ENCODE assay signal across 18 cellular contexts in the genomic region with DNA sequence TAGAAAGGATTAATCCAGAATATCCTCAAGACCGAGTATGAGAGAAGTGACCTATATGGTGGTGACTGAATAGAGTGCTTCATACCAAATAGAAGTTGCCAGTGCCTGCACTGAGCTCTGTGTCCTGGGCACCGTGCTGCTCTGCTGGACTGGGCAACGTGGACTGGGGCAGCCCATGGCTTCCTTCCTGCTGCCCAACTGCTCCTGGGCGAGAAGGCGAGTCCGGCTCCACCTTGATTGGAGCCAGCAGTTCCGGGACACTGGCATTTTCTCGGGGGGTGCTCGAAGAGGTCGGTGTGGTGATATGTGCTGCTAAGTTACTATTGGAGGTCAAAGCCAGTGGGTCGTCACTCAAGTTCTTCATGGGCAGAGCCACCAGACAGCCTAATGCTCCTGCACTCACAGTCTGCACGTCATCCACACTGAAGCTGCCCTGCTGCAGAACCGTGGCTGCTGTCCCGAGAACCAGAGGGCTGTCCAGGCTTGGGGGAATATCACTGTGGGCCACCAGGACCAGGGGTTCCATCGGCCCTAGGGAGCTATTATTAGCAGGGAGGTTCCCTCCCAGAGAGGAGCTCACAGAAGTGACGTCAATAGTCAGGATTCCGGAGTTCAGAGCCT. TPM values are rescaled to one million over a fixed set of nuclear protein-coding genes. Genes with fewer than 3 reads are reported as not detected.
A peak's percentile ranks its signal among the peaks of the same experiment; 100 is the strongest.
DNase-seq lines count a peak whose midpoint lies in the region; ATAC-seq and TF ChIP-seq lines count a peak whose summit lies in the region.
"Had no signal": no experiment of that assay in that cellular context is flagged by ENCODE, and none has a peak within 500 bp of the region (broad histone marks: within the 10 kb centered on the region; RNA-seq: fewer than 3 reads in every experiment).

No MANE protein-coding gene starts in this region.

- H3K27me3 ChIP-seq in left ventricle myocardium inferior (ENCODE audit: low read depth) (no peaks in the 10 kb centered on the region), trophoblast cell (ENCODE audit: insufficient read depth, low read length) (no peaks in the 10 kb centered on the region), upper lobe of right lung (no peaks in the 10 kb centered on the region)

- intact Hi-C loops in left ventricle myocardium inferior (cut with micrococcal nuclease) (no loop called here), upper lobe of right lung (cut with DNase I) (no loop called here)

- peaks cover 100% of the 10 kb centered on the region for H3K36me3 ChIP-seq in left ventricle myocardium inferior
- peaks cover 57 to 71% of the 10 kb centered on the region in 2 experiments for H3K36me3 ChIP-seq in trophoblast cell (ENCODE audit: control insufficient read depth in 1 of 2, insufficient read depth in 2 of 2, low read length in 2 of 2)
- H3K36me3 ChIP-seq in upper lobe of right lung, result peaks cover 100% of the 10 kb centered on the region

- H2BK120ac ChIP-seq in trophoblast cell (ENCODE audit: insufficient read depth, low read length, poor library complexity), result no peak overlapping the region

- H3K9ac ChIP-seq in trophoblast cell (ENCODE audit: low read length), result no peak overlapping the region

- peak overlapping the region; percentile 44 for H3K27ac Mint-ChIP-seq in activated T-cell treated with anti-CD3 and anti-CD28 coated beads, Interleukin-2, amount 50 U/mL, for 24 hours
- H3K27ac Mint-ChIP-seq in activated naive CD8-positive, alpha-beta T cell treated with anti-CD3 and anti-CD28 coated beads, Interleukin-2, amount 50 U/mL, for 24 hours, result no peak overlapping the region
- H3K27ac Mint-ChIP-seq: H9 had no signal

- no peak overlapping the region for H3K23ac ChIP-seq in trophoblast cell (ENCODE audit: low read length)

- no peak overlapping the region for H2BK12ac ChIP-seq in trophoblast cell (ENCODE audit: low read length)

- no peak overlapping the region for H3K4me3 ChIP-seq in left ventricle myocardium inferior
- peak overlapping the region; percentile 23 for H3K4me3 ChIP-seq in trophoblast cell (ENCODE audit: low read depth, low read length)
- H3K4me3 ChIP-seq in upper lobe of right lung, result no peak overlapping the region
- H3K4me3 ChIP-seq: A549 had no signal

- H3K9me3 ChIP-seq in left ventricle myocardium inferior (replicated peaks) (no peaks in the 10 kb centered on the region), trophoblast cell (ENCODE audit: insufficient read depth, low read depth, low read length) (no peaks in the 10 kb centered on the region), upper lobe of right lung (no peaks in the 10 kb centered on the region)
- H3K9me3 ChIP-seq: A549 had no signal

- DNase-seq in activated T-cell treated with anti-CD3 and anti-CD28 coated beads, Interleukin-2, amount 50 U/mL, for 24 hours, result peak; percentile 15
- DNase-seq in activated T-cell treated with anti-CD3 and anti-CD28 coated beads, Interleukin-2, amount 50 U/mL, for 4 hours, result no peak
- DNase-seq in left ventricle myocardium inferior, result no peak
- no peak for DNase-seq in trophoblast cell
- DNase-seq in upper lobe of right lung, result peak; percentile 46
- no peak for DNase-seq in midbrain (lab: John Stamatoyannopoulos, UW)
- no peak for DNase-seq in activated naive CD8-positive, alpha-beta T cell treated with anti-CD3 and anti-CD28 coated beads, Interleukin-2, amount 50 U/mL, for 24 hours
- no peak for DNase-seq in kidney tubule cell (ENCODE audit: low spot score)
- DNase-seq: H9; KG1; NCI-H1092; NCI-H1694; NCI-H345; NCI-H69; NK-92 treated with Interleukin-12 subunit alpha and Interleukin-12 subunit beta, amount 100 ng/mL, for 24 hours; OCI-M1 had no signal

- no peak overlapping the region for H2BK5ac ChIP-seq in trophoblast cell (ENCODE audit: low read depth, low read length, poor library complexity)

- H3K79me2 ChIP-seq in trophoblast cell (ENCODE audit: control insufficient read depth, insufficient read depth, low read length, poor library complexity), result no peaks in the 10 kb centered on the region

- H3K4me2 ChIP-seq in trophoblast cell (ENCODE audit: low read length), result no peak overlapping the region
- H3K4me2 ChIP-seq: A549 had no signal

- H3K18ac ChIP-seq in trophoblast cell (ENCODE audit: low read length), result no peak overlapping the region

- no peak for ATAC-seq in activated T-cell treated with anti-CD3 and anti-CD28 coated beads, Interleukin-2, amount 50 U/mL, for 4 hours
- ATAC-seq in upper lobe of right lung, result no peak
- ATAC-seq in activated naive CD8-positive, alpha-beta T cell treated with anti-CD3 and anti-CD28 coated beads, Interleukin-2, amount 50 U/mL, for 24 hours, result no peak
- ATAC-seq: A549 had no signal

- H4K91ac ChIP-seq in trophoblast cell (ENCODE audit: low read depth, low read length), result no peak overlapping the region

- H3K4me3 Mint-ChIP-seq in activated T-cell treated with anti-CD3 and anti-CD28 coated beads, Interleukin-2, amount 50 U/mL, for 24 hours, result no peak overlapping the region
- no peak overlapping the region for H3K4me3 Mint-ChIP-seq in activated T-cell treated with anti-CD3 and anti-CD28 coated beads, Interleukin-2, amount 50 U/mL, for 4 hours
- no peak overlapping the region for H3K4me3 Mint-ChIP-seq in activated naive CD8-positive, alpha-beta T cell treated with anti-CD3 and anti-CD28 coated beads, Interleukin-2, amount 50 U/mL, for 24 hours
- H3K4me3 Mint-ChIP-seq: H9 had no signal

- H3K4me1 ChIP-seq in left ventricle myocardium inferior, result peaks cover 29% of the 10 kb centered on the region
- H3K4me1 ChIP-seq in trophoblast cell (ENCODE audit: control insufficient read depth in 1 of 2, insufficient read depth in 2 of 2, low read length in 2 of 2), result no peaks in the 10 kb centered on the region
- H3K4me1 ChIP-seq in upper lobe of right lung, result peaks cover 9% of the 10 kb centered on the region
- H3K4me1 ChIP-seq: A549 had no signal

- no peaks in the 10 kb centered on the region for H3K9me3 Mint-ChIP-seq in activated T-cell treated with anti-CD3 and anti-CD28 coated beads, Interleukin-2, amount 50 U/mL, for 24 hours
- H3K9me3 Mint-ChIP-seq in activated T-cell treated with anti-CD3 and anti-CD28 coated beads, Interleukin-2, amount 50 U/mL, for 4 hours, result no peaks in the 10 kb centered on the region
- H3K9me3 Mint-ChIP-seq in activated naive CD8-positive, alpha-beta T cell treated with anti-CD3 and anti-CD28 coated beads, Interleukin-2, amount 50 U/mL, for 24 hours, result no peaks in the 10 kb centered on the region
- H3K9me3 Mint-ChIP-seq: H9 had no signal

- no peak overlapping the region for H3K14ac ChIP-seq in trophoblast cell (ENCODE audit: low read length)

- H3K36me3 Mint-ChIP-seq in activated T-cell treated with anti-CD3 and anti-CD28 coated beads, Interleukin-2, amount 50 U/mL, for 24 hours (ENCODE audit: low read depth), result peaks cover 95% of the 10 kb centered on the region
- H3K36me3 Mint-ChIP-seq in activated T-cell treated with anti-CD3 and anti-CD28 coated beads, Interleukin-2, amount 50 U/mL, for 4 hours (ENCODE audit: insufficient read depth), result peaks cover 47% of the 10 kb centered on the region
- H3K36me3 Mint-ChIP-seq in activated naive CD8-positive, alpha-beta T cell treated with anti-CD3 and anti-CD28 coated beads, Interleukin-2, amount 50 U/mL, for 24 hours (ENCODE audit: low read depth), result peaks cover 53% of the 10 kb centered on the region

- H3K27ac ChIP-seq in left ventricle myocardium inferior (replicated peaks), result peak overlapping the region; percentile 54
- no peak overlapping the region for H3K27ac ChIP-seq in trophoblast cell (ENCODE audit: low read depth, low read length)
- H3K27ac ChIP-seq in upper lobe of right lung, result no peak overlapping the region
- H3K27ac ChIP-seq: A549, C4-2B had no signal

- no peak overlapping the region for H3K4ac ChIP-seq in trophoblast cell (ENCODE audit: low read depth, low read length)

- H2AFZ ChIP-seq in trophoblast cell (ENCODE audit: insufficient read depth, low read length, poor library complexity), result no peak overlapping the region

- H3K27me3 Mint-ChIP-seq in activated T-cell treated with anti-CD3 and anti-CD28 coated beads, Interleukin-2, amount 50 U/mL, for 24 hours, result no peaks in the 10 kb centered on the region
- no peaks in the 10 kb centered on the region for H3K27me3 Mint-ChIP-seq in activated T-cell treated with anti-CD3 and anti-CD28 coated beads, Interleukin-2, amount 50 U/mL, for 4 hours (ENCODE audit: low read depth)
- no peaks in the 10 kb centered on the region for H3K27me3 Mint-ChIP-seq in activated naive CD8-positive, alpha-beta T cell treated with anti-CD3 and anti-CD28 coated beads, Interleukin-2, amount 50 U/mL, for 24 hours

- WGBS in trophoblast cell (ENCODE audit: extremely low coverage, insufficient coverage, insufficient read length), result no CpG with 5 or more reads among the region's 17 CpGs

- H3K79me1 ChIP-seq in trophoblast cell (ENCODE audit: low read length), result no peaks in the 10 kb centered on the region

- no peak overlapping the region for H4K12ac ChIP-seq in trophoblast cell (ENCODE audit: low read depth, low read length)

- TF ChIP-seq CTCF in left ventricle myocardium inferior (IDR thresholded peaks at IDR 0.05; ENCODE audit: borderline replicate concordance), result no peak
- TF ChIP-seq CTCF in upper lobe of right lung (IDR thresholded peaks at IDR 0.05), result no peak

- H3K4me1 Mint-ChIP-seq in activated T-cell treated with anti-CD3 and anti-CD28 coated beads, Interleukin-2, amount 50 U/mL, for 24 hours (ENCODE audit: low read depth), result peaks cover 10% of the 10 kb centered on the region
- H3K4me1 Mint-ChIP-seq in activated T-cell treated with anti-CD3 and anti-CD28 coated beads, Interleukin-2, amount 50 U/mL, for 4 hours (ENCODE audit: low read depth), result peaks cover 10% of the 10 kb centered on the region
- H3K4me1 Mint-ChIP-seq in activated naive CD8-positive, alpha-beta T cell treated with anti-CD3 and anti-CD28 coated beads, Interleukin-2, amount 50 U/mL, for 24 hours, result no peaks in the 10 kb centered on the region
- H3K4me1 Mint-ChIP-seq: H9 had no signal

- no peak overlapping the region for H2AK5ac ChIP-seq in trophoblast cell (ENCODE audit: low read length)

- no peak overlapping the region for H4K8ac ChIP-seq in trophoblast cell (ENCODE audit: low read depth, low read length)

RNA-seq across cellular contexts. Expression of gene ZXDC, which starts 14.1 kb away (rescaled TPM):
- 10 to 100 TPM; 24.4 to 25.6 (median 25.6) TPM for total RNA-seq in activated T-cell treated with anti-CD3 and anti-CD28 coated beads, Interleukin-2, amount 50 U/mL, for 4 hours
- total RNA-seq in left ventricle myocardium inferior (15.6 TPM), upper lobe of right lung (40.3 TPM)
- 8.6 and 9.1 TPM in 2 replicates for polyA plus RNA-seq in trophoblast cell (2013)

RNA-seq across cellular contexts. Expression of gene UROC1, which starts 56.0 kb away (rescaled TPM):
- total RNA-seq in activated T-cell treated with anti-CD3 and anti-CD28 coated beads, Interleukin-2, amount 50 U/mL, for 4 hours, result not detected
- total RNA-seq in left ventricle myocardium inferior (not detected), upper lobe of right lung (not detected)
- polyA plus RNA-seq in trophoblast cell (2013), result not detected in 2 replicates
- total RNA-seq: H9 had no signal
- polyA plus RNA-seq: A549 had no signal

Comparison
In these comparisons a context has a peak if more than half of its experiments do, and no peak if none do; other contexts are left out.
1. DNase-seq: peak in activated T-cell treated with anti-CD3 and anti-CD28 coated beads, Interleukin-2, amount 50 U/mL, for 24 hours (single experiment) and upper lobe of right lung (single experiment); none in activated T-cell treated with anti-CD3 and anti-CD28 coated beads, Interleukin-2, amount 50 U/mL, for 4 hours (single experiment), left ventricle myocardium inferior (single experiment), trophoblast cell (0 of 2), midbrain (single experiment), activated naive CD8-positive, alpha-beta T cell treated with anti-CD3 and anti-CD28 coated beads, Interleukin-2, amount 50 U/mL, for 24 hours (single experiment) and kidney tubule cell (single experiment).